ENCODE assay signal across 6 cellular contexts in genomic region chr2:111373989-111374388, GRCh38.
DNase-seq lines count a peak whose midpoint lies in the region; ATAC-seq and TF ChIP-seq lines count a peak whose summit lies in the region.
"Not testable (repeated sequence)": the region's sequence is repeated elsewhere in the genome, so short reads cannot be mapped to it uniquely, and the experiment has no call there.

No MANE protein-coding gene starts in this region.

- not testable (repeated sequence) for H3K4me3 Mint-ChIP-seq in activated CD8-positive, alpha-beta T cell treated with anti-CD3 and anti-CD28 coated beads for 36 hours; activated T-cell treated with anti-CD3 and anti-CD28 coated beads, Interleukin-2, amount 50 U/mL, for 72 hours; activated naive CD8-positive, alpha-beta T cell treated with anti-CD3 and anti-CD28 coated beads, Interleukin-2, amount 50 U/mL, for 24 hours

- not testable (repeated sequence) for ATAC-seq in activated CD8-positive, alpha-beta T cell treated with anti-CD3 and anti-CD28 coated beads for 36 hours
- peak in 1 of 2 donors; percentile 51 for ATAC-seq in activated T-cell treated with anti-CD3 and anti-CD28 coated beads, Interleukin-2, amount 50 U/mL, for 72 hours (replicated peaks in 1 of 2)
- ATAC-seq in activated naive CD8-positive, alpha-beta T cell treated with anti-CD3 and anti-CD28 coated beads, Interleukin-2, amount 50 U/mL, for 24 hours: peak; percentile 39
- ATAC-seq in stimulated activated naive CD8-positive, alpha-beta T cell treated with anti-CD3 and anti-CD28 coated beads, Interleukin-15, Interleukin-2, amounts not matched to agents 100 U/mL and 50 U/mL, for 24 hours: peak; percentile 44

- H3K4me1 Mint-ChIP-seq in activated CD8-positive, alpha-beta T cell treated with anti-CD3 and anti-CD28 coated beads for 36 hours (ENCODE audit: low read depth); activated T-cell treated with anti-CD3 and anti-CD28 coated beads, Interleukin-2, amount 50 U/mL, for 72 hours (ENCODE audit: low read depth); activated naive CD8-positive, alpha-beta T cell treated with anti-CD3 and anti-CD28 coated beads, Interleukin-2, amount 50 U/mL, for 24 hours: not testable (repeated sequence)

- CTCF ChIA-PET in activated CD8-positive, alpha-beta T cell treated with anti-CD3 and anti-CD28 coated beads for 36 hours (lab: Charles Lee): not testable (repeated sequence)

- POLR2A ChIA-PET in activated CD8-positive, alpha-beta T cell treated with anti-CD3 and anti-CD28 coated beads for 36 hours (lab: Charles Lee): interaction anchor here (0.7 kb wide), 1 partner anchor 648 kb away, joined by 3 read pairs; no protein-coding TSS in a partner anchor

- H3K27ac Mint-ChIP-seq in activated CD8-positive, alpha-beta T cell treated with anti-CD3 and anti-CD28 coated beads for 36 hours; activated naive CD8-positive, alpha-beta T cell treated with anti-CD3 and anti-CD28 coated beads, Interleukin-2, amount 50 U/mL, for 24 hours: not testable (repeated sequence)
- H3K27ac Mint-ChIP-seq in activated T-cell treated with anti-CD3 and anti-CD28 coated beads, Interleukin-2, amount 50 U/mL, for 72 hours: peak overlapping the region; percentile 6

- H3K27me3 Mint-ChIP-seq in activated CD8-positive, alpha-beta T cell treated with anti-CD3 and anti-CD28 coated beads for 36 hours; activated T-cell treated with anti-CD3 and anti-CD28 coated beads, Interleukin-2, amount 50 U/mL, for 72 hours (ENCODE audit: low read depth); activated naive CD8-positive, alpha-beta T cell treated with anti-CD3 and anti-CD28 coated beads, Interleukin-2, amount 50 U/mL, for 24 hours: not testable (repeated sequence)

- not testable (repeated sequence) for H3K36me3 Mint-ChIP-seq in activated CD8-positive, alpha-beta T cell treated with anti-CD3 and anti-CD28 coated beads for 36 hours (ENCODE audit: low read depth); activated T-cell treated with anti-CD3 and anti-CD28 coated beads, Interleukin-2, amount 50 U/mL, for 72 hours (ENCODE audit: insufficient read depth in 2 of 2); activated naive CD8-positive, alpha-beta T cell treated with anti-CD3 and anti-CD28 coated beads, Interleukin-2, amount 50 U/mL, for 24 hours (ENCODE audit: low read depth)

- DNase-seq in activated CD4-positive, alpha-beta T cell treated with anti-CD3 and anti-CD28 coated beads for 48 hours: peak; percentile 20
- DNase-seq in activated CD8-positive, alpha-beta T cell treated with anti-CD3 and anti-CD28 coated beads for 36 hours: peak; percentile 5
- not testable (repeated sequence) for DNase-seq in activated T-cell treated with anti-CD3 and anti-CD28 coated beads, Interleukin-2, amount 50 U/mL, for 72 hours; activated naive CD8-positive, alpha-beta T cell treated with anti-CD3 and anti-CD28 coated beads, Interleukin-2, amount 50 U/mL, for 24 hours; stimulated activated naive CD8-positive, alpha-beta T cell treated with anti-CD3 and anti-CD28 coated beads, Interleukin-15, Interleukin-2, amounts not matched to agents 100 U/mL and 50 U/mL, for 24 hours
- DNase-seq in stimulated activated CD4-positive, alpha-beta T cell treated with anti-CD3 and anti-CD28 coated beads, Interleukin-4, amount 100 ng/mL, for 24 hours: peak; percentile 8

- intact Hi-C loops in activated CD8-positive, alpha-beta T cell treated with anti-CD3 and anti-CD28 coated beads for 36 hours (cut with micrococcal nuclease): not testable (repeated sequence)

- not testable (repeated sequence) for H3K9me3 Mint-ChIP-seq in activated CD8-positive, alpha-beta T cell treated with anti-CD3 and anti-CD28 coated beads for 36 hours; activated T-cell treated with anti-CD3 and anti-CD28 coated beads, Interleukin-2, amount 50 U/mL, for 72 hours; activated naive CD8-positive, alpha-beta T cell treated with anti-CD3 and anti-CD28 coated beads, Interleukin-2, amount 50 U/mL, for 24 hours

- not testable (repeated sequence) for TF ChIP-seq CTCF in activated CD8-positive, alpha-beta T cell treated with anti-CD3 and anti-CD28 coated beads for 36 hours (IDR thresholded peaks at IDR 0.05)
